8 cellular contexts compared by ENCODE assay signal in genomic region chr11:133951484-133952198, GRCh38. TPM values are rescaled to one million over a fixed set of nuclear protein-coding genes. Genes with fewer than 3 reads are reported as not detected.
DNase-seq lines count a peak whose midpoint lies in the region; ATAC-seq and TF ChIP-seq lines count a peak whose summit lies in the region.

No MANE protein-coding gene starts in this region.

- H3K9me3 ChIP-seq in esophagus muscularis mucosa = no peaks in the 10 kb centered on the region
- H3K9me3 ChIP-seq in ovary = no peaks in the 10 kb centered on the region

- TF ChIP-seq POLR2A in esophagus muscularis mucosa (IDR thresholded peaks at IDR 0.05; ENCODE audit: low read depth) (no peak), ovary (IDR thresholded peaks at IDR 0.05) (no peak), GM18505 (IDR thresholded peaks at IDR 0.05; ENCODE audit: borderline replicate concordance, extremely low read depth, insufficient read depth, insufficient read length) (no peak)

- TF ChIP-seq EP300 in esophagus muscularis mucosa (IDR thresholded peaks at IDR 0.05) (no peak), ovary (IDR thresholded peaks at IDR 0.05) (no peak)

- DNase-seq in EL = peak; percentile 28
- DNase-seq in NCI-H2196 treated with DMSO at 0.1 percent for 48 hours (lab: John Stamatoyannopoulos, UW; ENCODE audit: unreplicated experiment) = peak; percentile 71
- no peak for DNase-seq in esophagus muscularis mucosa (ENCODE audit: extremely low spot score)
- DNase-seq in ovary = peak in 1 of 5 donors; percentile 45
- no peak for DNase-seq in activated naive CD4-positive, alpha-beta T cell (lab: John Stamatoyannopoulos, UW)
- DNase-seq in SKM-1 (lab: John Stamatoyannopoulos, UW; ENCODE audit: unreplicated experiment) = no peak

- H3K4me1 ChIP-seq in esophagus muscularis mucosa = peaks cover 92 to 100% (median 98%) of the 10 kb centered on the region in 4 donors
- peaks cover under 1% of the 10 kb centered on the region for H3K4me1 ChIP-seq in ovary (ENCODE audit: insufficient read depth)

- no peak for ATAC-seq in HG03469 (IDR thresholded peaks at IDR 0.05; ENCODE audit: unreplicated experiment)
- no peak for ATAC-seq in GM18505 (IDR thresholded peaks at IDR 0.05; ENCODE audit: unreplicated experiment)

- H3K4me3 ChIP-seq in esophagus muscularis mucosa = peak overlapping the region; percentile 46 to 58 (median 50)
- H3K4me3 ChIP-seq in ovary = peak overlapping the region; percentile 24

- peak overlapping the region; percentile 90 to 97 (median 96) for H3K27ac ChIP-seq in esophagus muscularis mucosa (replicated peaks in 1 of 4)
- H3K27ac ChIP-seq in ovary = peak overlapping the region in 1 of 2 donors; percentile 30

- TF ChIP-seq CTCF in esophagus muscularis mucosa (IDR thresholded peaks at IDR 0.05) = no peak
- TF ChIP-seq CTCF in ovary (IDR thresholded peaks at IDR 0.05) = no peak

- intact Hi-C loops in esophagus muscularis mucosa (cut with DNase I) (no loop called here), ovary (cut with DNase I) (loop anchor here in 1 of 4 donors (10.0 kb wide), 1 partner anchor 83 kb away; no protein-coding TSS in a partner anchor)

- 16% methylated on average over 3 of the region's 25 CpGs for WGBS in esophagus muscularis mucosa
- 10 to 17% (median 15%) methylated on average over 25 of the region's 25 CpGs for WGBS in ovary, 3 donors

- H3K36me3 ChIP-seq in esophagus muscularis mucosa (no peaks in the 10 kb centered on the region), ovary (no peaks in the 10 kb centered on the region)

- H3K27me3 ChIP-seq in esophagus muscularis mucosa = peaks cover 0 to 12% (median 0%) of the 10 kb centered on the region in 4 donors
- no peaks in the 10 kb centered on the region for H3K27me3 ChIP-seq in ovary

RNA-seq across cellular contexts. Expression of gene IGSF9B, which starts 5.1 kb away (rescaled TPM):
- 100 to 1,000 TPM in 1 of 4 donors, 10 to 100 TPM in 3; 21.7 to 130 (median 58.6) TPM for total RNA-seq in esophagus muscularis mucosa
- 10 to 100 TPM in 2 of 7 donors, 1 to 10 TPM in 4, under 1 TPM in 1; 0.48 to 15.4 (median 8.8) TPM for total RNA-seq in ovary
- polyA plus RNA-seq in ovary = 1 to 10 TPM; 1.7 to 4.2 TPM

Comparison
In these comparisons a context has a peak if more than half of its experiments do, and no peak if none do; other contexts are left out.
1. DNase-seq: peak in EL (single experiment) and NCI-H2196 treated with DMSO at 0.1 percent for 48 hours (single experiment); none in esophagus muscularis mucosa (single experiment), activated naive CD4-positive, alpha-beta T cell (0 of 4) and SKM-1 (single experiment).